1 cellular context compared by ENCODE assay signal in genomic region chr10:26860026-26860541, GRCh38.
TF ChIP-seq lines count a peak whose summit lies in the region.

No MANE protein-coding gene starts in this region.

TF ChIP-seq in K562, 482 proteins besides CTCF, POLR2A, EP300 and RAD21 (continued from another document and continues in another):
- TF ChIP-seq RREB1 (CRISPR knock-in tag; IDR thresholded peaks at IDR 0.05) (no peak), JUN (IDR thresholded peaks at IDR 0.05; ENCODE audit: borderline replicate concordance, low read depth, low read length) (no peak), JUN (CRISPR knock-in tag; IDR thresholded peaks at IDR 0.05; ENCODE audit: borderline replicate concordance) (0 out of 2 replicates have a peak, but pooled peaks have one; percentile 23), ZFP30 (CRISPR knock-in tag; IDR thresholded peaks at IDR 0.05; ENCODE audit: borderline replicate concordance) (no peak), TAL1 (IDR thresholded peaks at IDR 0.05) (no peak), LEF1 (IDR thresholded peaks at IDR 0.05) (no peak), CTCFL (IDR thresholded peaks at IDR 0.05; ENCODE audit: borderline replicate concordance, insufficient read depth, low read depth, low read length, poor library complexity, severe bottlenecking) (no peak), SMARCC2 (IDR thresholded peaks at IDR 0.05; ENCODE audit: low read depth) (no peak), ZNF764 (CRISPR knock-in tag; IDR thresholded peaks at IDR 0.05; ENCODE audit: low read depth) (no peak), PCBP2 (IDR thresholded peaks at IDR 0.05; ENCODE audit: low read depth, low read length, poor library complexity, severe bottlenecking) (peak; percentile 39), SMARCE1 (IDR thresholded peaks at IDR 0.05) (peak; percentile 9; the same call in 1 of the 2 replicates), SIRT6 (IDR thresholded peaks at IDR 0.05; ENCODE audit: low read depth, low read length) (no peak), E2F5 (CRISPR knock-in tag; IDR thresholded peaks at IDR 0.05) (no peak), ZNF511 (CRISPR knock-in tag; IDR thresholded peaks at IDR 0.05) (no peak), ZNF384 (IDR thresholded peaks at IDR 0.05; ENCODE audit: low read depth, low read length) (peak; percentile 70), NR2C1 (IDR thresholded peaks at IDR 0.05) (no peak), NR2C1 (tag; IDR thresholded peaks at IDR 0.05) (no peak), ATF3 (IDR thresholded peaks at IDR 0.05) (no peak), ATF3 (CRISPR knock-in tag; conservative IDR thresholded peaks at IDR 0.05) (no peak), ZNF217 (CRISPR knock-in tag; IDR thresholded peaks at IDR 0.05) (no peak), RNF219 (CRISPR knock-in tag; IDR thresholded peaks at IDR 0.05) (no peak), CAMTA2 (CRISPR knock-in tag; conservative IDR thresholded peaks at IDR 0.05) (no peak), ETV5 (CRISPR knock-in tag; IDR thresholded peaks at IDR 0.05; ENCODE audit: low read depth) (0 out of 2 replicates have a peak, but pooled peaks have one; percentile 3), GATAD2B (IDR thresholded peaks at IDR 0.05; ENCODE audit: borderline replicate concordance) (0 out of 2 replicates have a peak, but pooled peaks have one; percentile 32)
- TF ChIP-seq, protein P1, sequence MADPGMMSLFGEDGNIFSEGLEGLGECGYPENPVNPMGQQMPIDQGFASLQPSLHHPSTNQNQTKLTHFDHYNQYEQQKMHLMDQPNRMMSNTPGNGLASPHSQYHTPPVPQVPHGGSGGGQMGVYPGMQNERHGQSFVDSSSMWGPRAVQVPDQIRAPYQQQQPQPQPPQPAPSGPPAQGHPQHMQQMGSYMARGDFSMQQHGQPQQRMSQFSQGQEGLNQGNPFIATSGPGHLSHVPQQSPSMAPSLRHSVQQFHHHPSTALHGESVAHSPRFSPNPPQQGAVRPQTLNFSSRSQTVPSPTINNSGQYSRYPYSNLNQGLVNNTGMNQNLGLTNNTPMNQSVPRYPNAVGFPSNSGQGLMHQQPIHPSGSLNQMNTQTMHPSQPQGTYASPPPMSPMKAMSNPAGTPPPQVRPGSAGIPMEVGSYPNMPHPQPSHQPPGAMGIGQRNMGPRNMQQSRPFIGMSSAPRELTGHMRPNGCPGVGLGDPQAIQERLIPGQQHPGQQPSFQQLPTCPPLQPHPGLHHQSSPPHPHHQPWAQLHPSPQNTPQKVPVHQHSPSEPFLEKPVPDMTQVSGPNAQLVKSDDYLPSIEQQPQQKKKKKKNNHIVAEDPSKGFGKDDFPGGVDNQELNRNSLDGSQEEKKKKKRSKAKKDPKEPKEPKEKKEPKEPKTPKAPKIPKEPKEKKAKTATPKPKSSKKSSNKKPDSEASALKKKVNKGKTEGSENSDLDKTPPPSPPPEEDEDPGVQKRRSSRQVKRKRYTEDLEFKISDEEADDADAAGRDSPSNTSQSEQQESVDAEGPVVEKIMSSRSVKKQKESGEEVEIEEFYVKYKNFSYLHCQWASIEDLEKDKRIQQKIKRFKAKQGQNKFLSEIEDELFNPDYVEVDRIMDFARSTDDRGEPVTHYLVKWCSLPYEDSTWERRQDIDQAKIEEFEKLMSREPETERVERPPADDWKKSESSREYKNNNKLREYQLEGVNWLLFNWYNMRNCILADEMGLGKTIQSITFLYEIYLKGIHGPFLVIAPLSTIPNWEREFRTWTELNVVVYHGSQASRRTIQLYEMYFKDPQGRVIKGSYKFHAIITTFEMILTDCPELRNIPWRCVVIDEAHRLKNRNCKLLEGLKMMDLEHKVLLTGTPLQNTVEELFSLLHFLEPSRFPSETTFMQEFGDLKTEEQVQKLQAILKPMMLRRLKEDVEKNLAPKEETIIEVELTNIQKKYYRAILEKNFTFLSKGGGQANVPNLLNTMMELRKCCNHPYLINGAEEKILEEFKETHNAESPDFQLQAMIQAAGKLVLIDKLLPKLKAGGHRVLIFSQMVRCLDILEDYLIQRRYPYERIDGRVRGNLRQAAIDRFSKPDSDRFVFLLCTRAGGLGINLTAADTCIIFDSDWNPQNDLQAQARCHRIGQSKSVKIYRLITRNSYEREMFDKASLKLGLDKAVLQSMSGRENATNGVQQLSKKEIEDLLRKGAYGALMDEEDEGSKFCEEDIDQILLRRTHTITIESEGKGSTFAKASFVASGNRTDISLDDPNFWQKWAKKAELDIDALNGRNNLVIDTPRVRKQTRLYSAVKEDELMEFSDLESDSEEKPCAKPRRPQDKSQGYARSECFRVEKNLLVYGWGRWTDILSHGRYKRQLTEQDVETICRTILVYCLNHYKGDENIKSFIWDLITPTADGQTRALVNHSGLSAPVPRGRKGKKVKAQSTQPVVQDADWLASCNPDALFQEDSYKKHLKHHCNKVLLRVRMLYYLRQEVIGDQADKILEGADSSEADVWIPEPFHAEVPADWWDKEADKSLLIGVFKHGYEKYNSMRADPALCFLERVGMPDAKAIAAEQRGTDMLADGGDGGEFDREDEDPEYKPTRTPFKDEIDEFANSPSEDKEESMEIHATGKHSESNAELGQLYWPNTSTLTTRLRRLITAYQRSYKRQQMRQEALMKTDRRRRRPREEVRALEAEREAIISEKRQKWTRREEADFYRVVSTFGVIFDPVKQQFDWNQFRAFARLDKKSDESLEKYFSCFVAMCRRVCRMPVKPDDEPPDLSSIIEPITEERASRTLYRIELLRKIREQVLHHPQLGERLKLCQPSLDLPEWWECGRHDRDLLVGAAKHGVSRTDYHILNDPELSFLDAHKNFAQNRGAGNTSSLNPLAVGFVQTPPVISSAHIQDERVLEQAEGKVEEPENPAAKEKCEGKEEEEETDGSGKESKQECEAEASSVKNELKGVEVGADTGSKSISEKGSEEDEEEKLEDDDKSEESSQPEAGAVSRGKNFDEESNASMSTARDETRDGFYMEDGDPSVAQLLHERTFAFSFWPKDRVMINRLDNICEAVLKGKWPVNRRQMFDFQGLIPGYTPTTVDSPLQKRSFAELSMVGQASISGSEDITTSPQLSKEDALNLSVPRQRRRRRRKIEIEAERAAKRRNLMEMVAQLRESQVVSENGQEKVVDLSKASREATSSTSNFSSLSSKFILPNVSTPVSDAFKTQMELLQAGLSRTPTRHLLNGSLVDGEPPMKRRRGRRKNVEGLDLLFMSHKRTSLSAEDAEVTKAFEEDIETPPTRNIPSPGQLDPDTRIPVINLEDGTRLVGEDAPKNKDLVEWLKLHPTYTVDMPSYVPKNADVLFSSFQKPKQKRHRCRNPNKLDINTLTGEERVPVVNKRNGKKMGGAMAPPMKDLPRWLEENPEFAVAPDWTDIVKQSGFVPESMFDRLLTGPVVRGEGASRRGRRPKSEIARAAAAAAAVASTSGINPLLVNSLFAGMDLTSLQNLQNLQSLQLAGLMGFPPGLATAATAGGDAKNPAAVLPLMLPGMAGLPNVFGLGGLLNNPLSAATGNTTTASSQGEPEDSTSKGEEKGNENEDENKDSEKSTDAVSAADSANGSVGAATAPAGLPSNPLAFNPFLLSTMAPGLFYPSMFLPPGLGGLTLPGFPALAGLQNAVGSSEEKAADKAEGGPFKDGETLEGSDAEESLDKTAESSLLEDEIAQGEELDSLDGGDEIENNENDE (IDR thresholded peaks at IDR 0.05; ENCODE audit: low read depth, low read length): no peak
